In genomic region chr6:94736231-94736630, GRCh38 we compare ENCODE assay signal across 17 cellular contexts.
DNase-seq lines count a peak whose midpoint lies in the region; ATAC-seq and TF ChIP-seq lines count a peak whose summit lies in the region.
"Had no signal": no experiment of that assay in that cellular context is flagged by ENCODE, and none has a peak within 500 bp of the region (broad histone marks: within the 10 kb centered on the region; RNA-seq: fewer than 3 reads in every experiment).

No MANE protein-coding gene starts in this region.

- no peak overlapping the region for H2AFZ ChIP-seq in hepatocyte

- H3K27ac ChIP-seq in endodermal cell (ENCODE audit: low read depth, low read length) (no peak overlapping the region), hepatocyte (no peak overlapping the region), substantia nigra (ENCODE audit: low read depth, low read length, poor library complexity, severe bottlenecking) (no peak overlapping the region)
- H3K27ac ChIP-seq: BLaER1, SJSA1 had no signal

- H3K9me3 Mint-ChIP-seq in endodermal cell: no peaks in the 10 kb centered on the region

- peak overlapping the region; percentile 13 for H3K27ac Mint-ChIP-seq in endodermal cell
- H3K27ac Mint-ChIP-seq: CD8-positive, alpha-beta T cell had no signal

- H3K9me3 ChIP-seq in endodermal cell (ENCODE audit: control insufficient read depth, low read length): no peaks in the 10 kb centered on the region
- H3K9me3 ChIP-seq in hepatocyte (ENCODE audit: low read depth): no peaks in the 10 kb centered on the region
- H3K9me3 ChIP-seq: BLaER1, SJSA1 had no signal

- DNase-seq in DMS53 (lab: John Stamatoyannopoulos, UW) (peak; percentile 19), DMS53 treated with DMSO at 0.1 percent for 48 hours (lab: John Stamatoyannopoulos, UW; ENCODE audit: unreplicated experiment) (no peak), Ammon's horn (ENCODE audit: low spot score) (peak; percentile 22), NCI-H2171 (lab: John Stamatoyannopoulos, UW) (peak; percentile 83), endodermal cell (no peak), hepatocyte (ENCODE audit: low spot score) (no peak), substantia nigra (lab: John Stamatoyannopoulos, UW) (no peak)
- DNase-seq: 8988T; CD8-positive, alpha-beta T cell; H7; IMR-90; Kasumi-1; NCI-H1105 treated with DMSO at 0.1 percent for 48 hours; SW 1271 had no signal

- H3K27me3 Mint-ChIP-seq in endodermal cell (ENCODE audit: insufficient read depth): no peaks in the 10 kb centered on the region

- H3K36me3 Mint-ChIP-seq in endodermal cell (ENCODE audit: low read depth): no peaks in the 10 kb centered on the region
- H3K36me3 Mint-ChIP-seq: CD8-positive, alpha-beta T cell had no signal

- H3K27me3 ChIP-seq in endodermal cell (ENCODE audit: control insufficient read depth, insufficient read depth, low read length, poor library complexity, severe bottlenecking): no peaks in the 10 kb centered on the region
- no peaks in the 10 kb centered on the region for H3K27me3 ChIP-seq in hepatocyte
- H3K27me3 ChIP-seq: BLaER1, SJSA1 had no signal

- WGBS in endodermal cell (ENCODE audit: insufficient coverage in 1 of 2, insufficient read length in 1 of 2), 2 experiments: 94 to 100% methylated on average over 2 of the region's 2 CpGs
- 100% methylated on average over 2 of the region's 2 CpGs for WGBS in hepatocyte (ENCODE audit: low lambda C conversion rate, missing lambda C conversion rate)

- no peak overlapping the region for H3K9ac ChIP-seq in endodermal cell (ENCODE audit: extremely low read depth, low read length, poor library complexity, severe bottlenecking)
- H3K9ac ChIP-seq: BLaER1 had no signal

- no peak for TF ChIP-seq CTCF in endodermal cell (conservative IDR thresholded peaks at IDR 0.05)
- no peak for TF ChIP-seq CTCF in hepatocyte (IDR thresholded peaks at IDR 0.05; ENCODE audit: poor library complexity)

- no peak for ATAC-seq in HG03342 (IDR thresholded peaks at IDR 0.05; ENCODE audit: unreplicated experiment)
- ATAC-seq: CD8-positive, alpha-beta T cell had no signal

- no peaks in the 10 kb centered on the region for H3K9me2 ChIP-seq in hepatocyte (replicated peaks; ENCODE audit: insufficient read depth)

- H4K20me1 ChIP-seq in hepatocyte (ENCODE audit: insufficient read depth, poor library complexity, severe bottlenecking): no peaks in the 10 kb centered on the region
- H4K20me1 ChIP-seq: BLaER1 had no signal

- no peaks in the 10 kb centered on the region for H3K4me1 Mint-ChIP-seq in endodermal cell

- H3K79me2 ChIP-seq in hepatocyte: no peaks in the 10 kb centered on the region

- H3K36me3 ChIP-seq in endodermal cell (ENCODE audit: control insufficient read depth, insufficient read depth, low read length) (no peaks in the 10 kb centered on the region), hepatocyte (replicated peaks; ENCODE audit: insufficient read depth, low read depth) (no peaks in the 10 kb centered on the region)
- H3K36me3 ChIP-seq: BLaER1, SJSA1 had no signal

- H3K4me1 ChIP-seq in endodermal cell (ENCODE audit: control insufficient read depth, insufficient read depth, low read length): no peaks in the 10 kb centered on the region
- no peaks in the 10 kb centered on the region for H3K4me1 ChIP-seq in hepatocyte (ENCODE audit: insufficient read depth)
- H3K4me1 ChIP-seq: BLaER1, SJSA1 had no signal

- H3K4me3 Mint-ChIP-seq in endodermal cell: no peak overlapping the region
- H3K4me3 Mint-ChIP-seq: CD8-positive, alpha-beta T cell had no signal

- H3K4me3 ChIP-seq in endodermal cell (ENCODE audit: low read length) (no peak overlapping the region), hepatocyte (no peak overlapping the region)
- H3K4me3 ChIP-seq: BLaER1, SJSA1 had no signal

- H3K4me2 ChIP-seq in hepatocyte: no peak overlapping the region
- H3K4me2 ChIP-seq: BLaER1 had no signal

Comparison
In these comparisons a context has a peak if more than half of its experiments do, and no peak if none do; other contexts are left out.
1. DNase-seq: peak in DMS53 (single experiment), Ammon's horn (single experiment) and NCI-H2171 (single experiment); none in DMS53 treated with DMSO at 0.1 percent for 48 hours (single experiment), endodermal cell (single experiment), hepatocyte (single experiment) and substantia nigra (0 of 49).